1 cellular context compared by ENCODE assay signal in the genomic region with DNA sequence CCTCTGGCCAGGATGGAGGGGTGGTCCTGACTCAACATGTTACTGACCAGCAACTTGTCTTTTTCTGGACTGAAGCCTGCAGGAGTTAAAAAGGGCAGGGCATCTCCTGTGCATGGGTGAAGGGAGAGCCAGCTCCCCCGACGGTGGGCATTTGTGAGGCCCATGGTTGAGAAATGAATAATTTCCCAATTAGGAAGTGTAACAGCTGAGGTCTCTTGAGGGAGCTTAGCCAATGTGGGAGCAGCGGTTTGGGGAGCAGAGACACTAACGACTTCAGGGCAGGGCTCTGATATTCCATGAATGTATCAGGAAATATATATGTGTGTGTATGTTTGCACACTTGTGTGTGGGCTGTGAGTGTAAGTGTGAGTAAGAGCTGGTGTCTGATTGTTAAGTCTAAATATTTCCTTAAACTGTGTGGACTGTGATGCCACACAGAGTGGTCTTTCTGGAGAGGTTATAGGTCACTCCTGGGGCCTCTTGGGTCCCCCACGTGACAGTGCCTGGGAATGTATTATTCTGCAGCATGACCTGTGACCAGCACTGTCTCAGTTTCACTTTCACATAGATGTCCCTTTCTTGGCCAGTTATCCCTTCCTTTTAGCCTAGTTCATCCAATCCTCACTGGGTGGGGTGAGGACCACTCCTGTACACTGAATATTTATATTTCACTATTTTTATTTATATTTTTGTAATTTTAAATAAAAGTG.
TF ChIP-seq lines count a peak whose summit lies in the region.

No MANE protein-coding gene starts in this region.

TF ChIP-seq in HepG2, 621 proteins besides CTCF, POLR2A, EP300 and RAD21:
- no peak for TF ChIP-seq SRSF1 (optimal IDR thresholded peaks at IDR 0.05; ENCODE audit: low read depth, low read length)
- TF ChIP-seq ZNF564 (CRISPR knock-in tag; IDR thresholded peaks at IDR 0.05): no peak
- no peak for TF ChIP-seq MLLT10 (CRISPR knock-in tag; IDR thresholded peaks at IDR 0.05)
- no peak for TF ChIP-seq THAP8 (CRISPR knock-in tag; IDR thresholded peaks at IDR 0.05; ENCODE audit: borderline replicate concordance)
- TF ChIP-seq, protein P1, sequence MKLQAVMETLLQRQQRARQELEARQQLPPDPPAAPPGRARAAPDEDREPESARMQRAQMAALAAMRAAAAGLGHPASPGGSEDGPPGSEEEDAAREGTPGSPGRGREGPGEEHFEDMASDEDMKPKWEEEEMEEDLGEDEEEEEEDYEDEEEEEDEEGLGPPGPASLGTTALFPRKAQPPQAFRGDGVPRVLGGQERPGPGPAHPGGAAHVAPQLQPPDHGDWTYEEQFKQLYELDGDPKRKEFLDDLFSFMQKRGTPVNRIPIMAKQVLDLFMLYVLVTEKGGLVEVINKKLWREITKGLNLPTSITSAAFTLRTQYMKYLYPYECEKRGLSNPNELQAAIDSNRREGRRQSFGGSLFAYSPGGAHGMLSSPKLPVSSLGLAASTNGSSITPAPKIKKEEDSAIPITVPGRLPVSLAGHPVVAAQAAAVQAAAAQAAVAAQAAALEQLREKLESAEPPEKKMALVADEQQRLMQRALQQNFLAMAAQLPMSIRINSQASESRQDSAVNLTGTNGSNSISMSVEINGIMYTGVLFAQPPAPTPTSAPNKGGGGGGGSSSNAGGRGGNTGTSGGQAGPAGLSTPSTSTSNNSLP (IDR thresholded peaks at IDR 0.05; ENCODE audit: low read depth, low read length): no peak
- TF ChIP-seq, protein P2, sequence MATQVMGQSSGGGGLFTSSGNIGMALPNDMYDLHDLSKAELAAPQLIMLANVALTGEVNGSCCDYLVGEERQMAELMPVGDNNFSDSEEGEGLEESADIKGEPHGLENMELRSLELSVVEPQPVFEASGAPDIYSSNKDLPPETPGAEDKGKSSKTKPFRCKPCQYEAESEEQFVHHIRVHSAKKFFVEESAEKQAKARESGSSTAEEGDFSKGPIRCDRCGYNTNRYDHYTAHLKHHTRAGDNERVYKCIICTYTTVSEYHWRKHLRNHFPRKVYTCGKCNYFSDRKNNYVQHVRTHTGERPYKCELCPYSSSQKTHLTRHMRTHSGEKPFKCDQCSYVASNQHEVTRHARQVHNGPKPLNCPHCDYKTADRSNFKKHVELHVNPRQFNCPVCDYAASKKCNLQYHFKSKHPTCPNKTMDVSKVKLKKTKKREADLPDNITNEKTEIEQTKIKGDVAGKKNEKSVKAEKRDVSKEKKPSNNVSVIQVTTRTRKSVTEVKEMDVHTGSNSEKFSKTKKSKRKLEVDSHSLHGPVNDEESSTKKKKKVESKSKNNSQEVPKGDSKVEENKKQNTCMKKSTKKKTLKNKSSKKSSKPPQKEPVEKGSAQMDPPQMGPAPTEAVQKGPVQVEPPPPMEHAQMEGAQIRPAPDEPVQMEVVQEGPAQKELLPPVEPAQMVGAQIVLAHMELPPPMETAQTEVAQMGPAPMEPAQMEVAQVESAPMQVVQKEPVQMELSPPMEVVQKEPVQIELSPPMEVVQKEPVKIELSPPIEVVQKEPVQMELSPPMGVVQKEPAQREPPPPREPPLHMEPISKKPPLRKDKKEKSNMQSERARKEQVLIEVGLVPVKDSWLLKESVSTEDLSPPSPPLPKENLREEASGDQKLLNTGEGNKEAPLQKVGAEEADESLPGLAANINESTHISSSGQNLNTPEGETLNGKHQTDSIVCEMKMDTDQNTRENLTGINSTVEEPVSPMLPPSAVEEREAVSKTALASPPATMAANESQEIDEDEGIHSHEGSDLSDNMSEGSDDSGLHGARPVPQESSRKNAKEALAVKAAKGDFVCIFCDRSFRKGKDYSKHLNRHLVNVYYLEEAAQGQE (IDR thresholded peaks at IDR 0.05; ENCODE audit: borderline replicate concordance in 1 of 2, low read depth in 1 of 2, low read length in 2 of 2): no peak
- TF ChIP-seq HES4 (CRISPR knock-in tag; IDR thresholded peaks at IDR 0.05; ENCODE audit: borderline replicate concordance): no peak
- no peak for TF ChIP-seq ARID5B (CRISPR knock-in tag; IDR thresholded peaks at IDR 0.05)
- TF ChIP-seq ETV5 (CRISPR knock-in tag; IDR thresholded peaks at IDR 0.05; ENCODE audit: borderline replicate concordance): no peak
- TF ChIP-seq SIX1 (CRISPR knock-in tag; IDR thresholded peaks at IDR 0.05; ENCODE audit: borderline replicate concordance): no peak
- TF ChIP-seq EZH2 (conservative IDR thresholded peaks at IDR 0.05; ENCODE audit: low read depth, low read length): no peak
- peak; percentile 47; the same call in 1 of the 2 replicates for TF ChIP-seq USF2 (IDR thresholded peaks at IDR 0.05; ENCODE audit: low read depth, low read length)
- TF ChIP-seq USF2 (CRISPR knock-in tag; IDR thresholded peaks at IDR 0.05; ENCODE audit: borderline replicate concordance): peak; percentile 63; the same call in 1 of the 2 replicates
- no peak for TF ChIP-seq ZNF251 (CRISPR knock-in tag; IDR thresholded peaks at IDR 0.05)
- no peak for TF ChIP-seq PLRG1 (conservative IDR thresholded peaks at IDR 0.05)
- no peak for TF ChIP-seq ZNF7 (CRISPR knock-in tag; IDR thresholded peaks at IDR 0.05)
- 0 out of 2 replicates have a peak, but pooled peaks have one; percentile 35 for TF ChIP-seq NR2C2 (CRISPR knock-in tag; IDR thresholded peaks at IDR 0.05; ENCODE audit: borderline replicate concordance)
- no peak for TF ChIP-seq HINFP (CRISPR knock-in tag; IDR thresholded peaks at IDR 0.05; ENCODE audit: low read depth)
- no peak for TF ChIP-seq POLR2G (IDR thresholded peaks at IDR 0.05; ENCODE audit: low read depth, low read length)
- TF ChIP-seq IRF2 (CRISPR knock-in tag; IDR thresholded peaks at IDR 0.05): 0 out of 2 replicates have a peak, but pooled peaks have one; percentile 38
- TF ChIP-seq ZNF674 (CRISPR knock-in tag; IDR thresholded peaks at IDR 0.05; ENCODE audit: low read depth): no peak
- TF ChIP-seq HDAC1 (CRISPR knock-in tag; IDR thresholded peaks at IDR 0.05): no peak
- no peak for TF ChIP-seq MAFG (CRISPR knock-in tag; IDR thresholded peaks at IDR 0.05)
- TF ChIP-seq ARHGAP35 (CRISPR knock-in tag; IDR thresholded peaks at IDR 0.05; ENCODE audit: borderline replicate concordance): no peak
- no peak for TF ChIP-seq ZNF143 (CRISPR knock-in tag; IDR thresholded peaks at IDR 0.05)
- no peak for TF ChIP-seq KDM4B (CRISPR knock-in tag; IDR thresholded peaks at IDR 0.05)
- TF ChIP-seq NR2F6 (IDR thresholded peaks at IDR 0.05): peak; percentile 49; the same call in 1 of the 2 replicates
- TF ChIP-seq NR2F6 (CRISPR knock-in tag; IDR thresholded peaks at IDR 0.05): peak; percentile 47; the same call in 1 of the 2 replicates
